ENCODE assay signal across 1 cellular context in the genomic region with DNA sequence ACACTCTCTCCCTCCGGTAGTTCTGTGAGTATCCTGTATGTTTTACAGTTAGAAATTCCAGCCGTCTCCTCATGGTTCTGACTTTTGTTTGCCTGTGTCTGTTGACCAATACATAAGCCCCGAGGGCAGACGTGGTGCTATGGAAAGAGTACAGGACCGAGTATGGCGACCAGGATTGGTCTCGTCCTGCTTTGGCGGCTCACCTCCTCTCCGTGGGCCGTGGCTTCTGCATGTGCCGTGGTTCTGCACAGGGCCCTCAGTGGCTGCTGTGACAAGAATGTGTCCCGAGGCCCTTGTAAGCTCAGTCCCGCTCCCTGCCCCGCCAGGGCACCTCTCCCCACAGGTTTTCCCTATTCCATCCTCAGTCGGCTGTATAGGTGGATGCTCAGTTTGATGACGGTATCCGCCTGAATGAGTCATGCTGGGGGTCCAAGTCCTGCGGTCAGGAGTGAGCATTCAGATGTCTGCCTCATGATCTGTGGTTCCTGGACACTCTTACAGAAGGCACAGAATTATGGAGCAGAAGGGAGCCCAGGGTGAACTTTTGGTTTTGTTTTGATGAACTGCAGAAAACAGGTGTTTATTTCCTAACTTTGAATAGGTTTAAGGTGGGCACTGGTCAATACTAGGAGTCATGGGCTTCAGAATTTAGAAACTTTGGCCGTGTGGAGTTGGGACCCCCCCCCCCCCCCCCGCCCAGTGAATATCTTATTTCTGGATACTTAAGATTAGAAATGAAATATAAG.
TF ChIP-seq lines count a peak whose summit lies in the region.

No MANE protein-coding gene starts in this region.

TF ChIP-seq in HEK293, 187 proteins besides CTCF, POLR2A, EP300 and RAD21 (continued from another document and continues in another):
- TF ChIP-seq ZNF707 (tag by site-specific recombination; IDR thresholded peaks at IDR 0.05) (no peak), MEIS1 (CRISPR knock-in tag; IDR thresholded peaks at IDR 0.05; ENCODE audit: borderline replicate concordance) (no peak), KLF8 (tag by site-specific recombination; IDR thresholded peaks at IDR 0.05) (peak; percentile 30), ZFP3 (tag by site-specific recombination; IDR thresholded peaks at IDR 0.05; ENCODE audit: low read depth) (no peak), ZIC2 (tag by site-specific recombination; IDR thresholded peaks at IDR 0.05) (peak; percentile 35; the same call in 1 of the 2 replicates), REPIN1 (tag by site-specific recombination; IDR thresholded peaks at IDR 0.05; ENCODE audit: low read depth) (no peak), ZFP37 (tag by site-specific recombination; IDR thresholded peaks at IDR 0.05) (peak; percentile 50), ZNF623 (tag by site-specific recombination; IDR thresholded peaks at IDR 0.05) (no peak), TRIM28 (IDR thresholded peaks at IDR 0.05; ENCODE audit: borderline replicate concordance, low read length) (no peak), ZNF324 (tag by site-specific recombination; IDR thresholded peaks at IDR 0.05) (no peak), ZNF174 (tag by site-specific recombination; IDR thresholded peaks at IDR 0.05) (no peak), ZNF830 (tag by site-specific recombination; IDR thresholded peaks at IDR 0.05; ENCODE audit: low read depth) (no peak), ZNF571 (tag by site-specific recombination; IDR thresholded peaks at IDR 0.05) (no peak), ZNF2 (tag by site-specific recombination; IDR thresholded peaks at IDR 0.05) (no peak), ZNF549 (tag by site-specific recombination; IDR thresholded peaks at IDR 0.05) (no peak), ZNF23 (tag by site-specific recombination; IDR thresholded peaks at IDR 0.05; ENCODE audit: borderline replicate concordance) (no peak), ZNF202 (tag by site-specific recombination; IDR thresholded peaks at IDR 0.05; ENCODE audit: borderline replicate concordance) (no peak), MZF1 (tag by site-specific recombination; IDR thresholded peaks at IDR 0.05; ENCODE audit: borderline replicate concordance) (no peak), ZNF701 (tag by site-specific recombination; IDR thresholded peaks at IDR 0.05) (no peak), ZNF366 (tag by site-specific recombination; conservative IDR thresholded peaks at IDR 0.05) (peak; percentile 52; the same call in 1 of the 2 replicates), ZNF274 (IDR thresholded peaks at IDR 0.05; ENCODE audit: low read length) (no peak), ZNF274 (tag by site-specific recombination; IDR thresholded peaks at IDR 0.05; ENCODE audit: borderline replicate concordance) (no peak), ZNF654 (tag by site-specific recombination; IDR thresholded peaks at IDR 0.05; ENCODE audit: low read depth) (no peak), ZNF184 (tag by site-specific recombination; IDR thresholded peaks at IDR 0.05) (no peak), ZNF610 (tag by site-specific recombination; IDR thresholded peaks at IDR 0.05; ENCODE audit: borderline replicate concordance) (no peak), GFI1B (tag by site-specific recombination; IDR thresholded peaks at IDR 0.05) (no peak), BCL11B (tag by site-specific recombination; IDR thresholded peaks at IDR 0.05; ENCODE audit: low read depth) (no peak), ZNF548 (tag by site-specific recombination; IDR thresholded peaks at IDR 0.05) (no peak), ZBTB1 (tag by site-specific recombination; IDR thresholded peaks at IDR 0.05) (no peak), ZNF843 (tag by site-specific recombination; IDR thresholded peaks at IDR 0.05) (no peak), SCRT1 (tag by site-specific recombination; IDR thresholded peaks at IDR 0.05; ENCODE audit: borderline replicate concordance) (no peak), KLF16 (tag by site-specific recombination; IDR thresholded peaks at IDR 0.05) (no peak), ZNF473 (tag by site-specific recombination; IDR thresholded peaks at IDR 0.05) (no peak), ZBTB48 (tag by site-specific recombination; IDR thresholded peaks at IDR 0.05) (peak; percentile 43; the same call in 1 of the 2 replicates), KLF7 (tag by site-specific recombination; IDR thresholded peaks at IDR 0.05; ENCODE audit: borderline replicate concordance) (no peak), ZNF600 (tag by site-specific recombination; IDR thresholded peaks at IDR 0.05) (peak; percentile 99), ZNF239 (tag by site-specific recombination; IDR thresholded peaks at IDR 0.05) (no peak), ZNF664 (tag by site-specific recombination; IDR thresholded peaks at IDR 0.05) (no peak), ZBTB8A (tag by site-specific recombination; IDR thresholded peaks at IDR 0.05) (no peak), ZNF544 (tag by site-specific recombination; IDR thresholded peaks at IDR 0.05) (no peak)
- TF ChIP-seq, protein P1, sequence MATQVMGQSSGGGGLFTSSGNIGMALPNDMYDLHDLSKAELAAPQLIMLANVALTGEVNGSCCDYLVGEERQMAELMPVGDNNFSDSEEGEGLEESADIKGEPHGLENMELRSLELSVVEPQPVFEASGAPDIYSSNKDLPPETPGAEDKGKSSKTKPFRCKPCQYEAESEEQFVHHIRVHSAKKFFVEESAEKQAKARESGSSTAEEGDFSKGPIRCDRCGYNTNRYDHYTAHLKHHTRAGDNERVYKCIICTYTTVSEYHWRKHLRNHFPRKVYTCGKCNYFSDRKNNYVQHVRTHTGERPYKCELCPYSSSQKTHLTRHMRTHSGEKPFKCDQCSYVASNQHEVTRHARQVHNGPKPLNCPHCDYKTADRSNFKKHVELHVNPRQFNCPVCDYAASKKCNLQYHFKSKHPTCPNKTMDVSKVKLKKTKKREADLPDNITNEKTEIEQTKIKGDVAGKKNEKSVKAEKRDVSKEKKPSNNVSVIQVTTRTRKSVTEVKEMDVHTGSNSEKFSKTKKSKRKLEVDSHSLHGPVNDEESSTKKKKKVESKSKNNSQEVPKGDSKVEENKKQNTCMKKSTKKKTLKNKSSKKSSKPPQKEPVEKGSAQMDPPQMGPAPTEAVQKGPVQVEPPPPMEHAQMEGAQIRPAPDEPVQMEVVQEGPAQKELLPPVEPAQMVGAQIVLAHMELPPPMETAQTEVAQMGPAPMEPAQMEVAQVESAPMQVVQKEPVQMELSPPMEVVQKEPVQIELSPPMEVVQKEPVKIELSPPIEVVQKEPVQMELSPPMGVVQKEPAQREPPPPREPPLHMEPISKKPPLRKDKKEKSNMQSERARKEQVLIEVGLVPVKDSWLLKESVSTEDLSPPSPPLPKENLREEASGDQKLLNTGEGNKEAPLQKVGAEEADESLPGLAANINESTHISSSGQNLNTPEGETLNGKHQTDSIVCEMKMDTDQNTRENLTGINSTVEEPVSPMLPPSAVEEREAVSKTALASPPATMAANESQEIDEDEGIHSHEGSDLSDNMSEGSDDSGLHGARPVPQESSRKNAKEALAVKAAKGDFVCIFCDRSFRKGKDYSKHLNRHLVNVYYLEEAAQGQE (tag by site-specific recombination; IDR thresholded peaks at IDR 0.05), result no peak
- TF ChIP-seq, protein P2, sequence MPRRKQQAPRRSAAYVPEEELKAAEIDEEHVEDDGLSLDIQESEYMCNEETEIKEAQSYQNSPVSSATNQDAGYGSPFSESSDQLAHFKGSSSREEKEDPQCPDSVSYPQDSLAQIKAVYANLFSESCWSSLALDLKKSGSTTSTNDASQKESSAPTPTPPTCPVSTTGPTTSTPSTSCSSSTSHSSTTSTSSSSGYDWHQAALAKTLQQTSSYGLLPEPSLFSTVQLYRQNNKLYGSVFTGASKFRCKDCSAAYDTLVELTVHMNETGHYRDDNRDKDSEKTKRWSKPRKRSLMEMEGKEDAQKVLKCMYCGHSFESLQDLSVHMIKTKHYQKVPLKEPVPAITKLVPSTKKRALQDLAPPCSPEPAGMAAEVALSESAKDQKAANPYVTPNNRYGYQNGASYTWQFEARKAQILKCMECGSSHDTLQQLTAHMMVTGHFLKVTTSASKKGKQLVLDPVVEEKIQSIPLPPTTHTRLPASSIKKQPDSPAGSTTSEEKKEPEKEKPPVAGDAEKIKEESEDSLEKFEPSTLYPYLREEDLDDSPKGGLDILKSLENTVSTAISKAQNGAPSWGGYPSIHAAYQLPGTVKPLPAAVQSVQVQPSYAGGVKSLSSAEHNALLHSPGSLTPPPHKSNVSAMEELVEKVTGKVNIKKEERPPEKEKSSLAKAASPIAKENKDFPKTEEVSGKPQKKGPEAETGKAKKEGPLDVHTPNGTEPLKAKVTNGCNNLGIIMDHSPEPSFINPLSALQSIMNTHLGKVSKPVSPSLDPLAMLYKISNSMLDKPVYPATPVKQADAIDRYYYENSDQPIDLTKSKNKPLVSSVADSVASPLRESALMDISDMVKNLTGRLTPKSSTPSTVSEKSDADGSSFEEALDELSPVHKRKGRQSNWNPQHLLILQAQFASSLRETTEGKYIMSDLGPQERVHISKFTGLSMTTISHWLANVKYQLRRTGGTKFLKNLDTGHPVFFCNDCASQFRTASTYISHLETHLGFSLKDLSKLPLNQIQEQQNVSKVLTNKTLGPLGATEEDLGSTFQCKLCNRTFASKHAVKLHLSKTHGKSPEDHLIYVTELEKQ (tag by site-specific recombination; IDR thresholded peaks at IDR 0.05; ENCODE audit: borderline replicate concordance), result no peak
- TF ChIP-seq, protein P3, sequence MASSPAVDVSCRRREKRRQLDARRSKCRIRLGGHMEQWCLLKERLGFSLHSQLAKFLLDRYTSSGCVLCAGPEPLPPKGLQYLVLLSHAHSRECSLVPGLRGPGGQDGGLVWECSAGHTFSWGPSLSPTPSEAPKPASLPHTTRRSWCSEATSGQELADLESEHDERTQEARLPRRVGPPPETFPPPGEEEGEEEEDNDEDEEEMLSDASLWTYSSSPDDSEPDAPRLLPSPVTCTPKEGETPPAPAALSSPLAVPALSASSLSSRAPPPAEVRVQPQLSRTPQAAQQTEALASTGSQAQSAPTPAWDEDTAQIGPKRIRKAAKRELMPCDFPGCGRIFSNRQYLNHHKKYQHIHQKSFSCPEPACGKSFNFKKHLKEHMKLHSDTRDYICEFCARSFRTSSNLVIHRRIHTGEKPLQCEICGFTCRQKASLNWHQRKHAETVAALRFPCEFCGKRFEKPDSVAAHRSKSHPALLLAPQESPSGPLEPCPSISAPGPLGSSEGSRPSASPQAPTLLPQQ (tag by site-specific recombination; IDR thresholded peaks at IDR 0.05), result 0 out of 2 replicates have a peak, but pooled peaks have one; percentile 24
- TF ChIP-seq, protein P4, sequence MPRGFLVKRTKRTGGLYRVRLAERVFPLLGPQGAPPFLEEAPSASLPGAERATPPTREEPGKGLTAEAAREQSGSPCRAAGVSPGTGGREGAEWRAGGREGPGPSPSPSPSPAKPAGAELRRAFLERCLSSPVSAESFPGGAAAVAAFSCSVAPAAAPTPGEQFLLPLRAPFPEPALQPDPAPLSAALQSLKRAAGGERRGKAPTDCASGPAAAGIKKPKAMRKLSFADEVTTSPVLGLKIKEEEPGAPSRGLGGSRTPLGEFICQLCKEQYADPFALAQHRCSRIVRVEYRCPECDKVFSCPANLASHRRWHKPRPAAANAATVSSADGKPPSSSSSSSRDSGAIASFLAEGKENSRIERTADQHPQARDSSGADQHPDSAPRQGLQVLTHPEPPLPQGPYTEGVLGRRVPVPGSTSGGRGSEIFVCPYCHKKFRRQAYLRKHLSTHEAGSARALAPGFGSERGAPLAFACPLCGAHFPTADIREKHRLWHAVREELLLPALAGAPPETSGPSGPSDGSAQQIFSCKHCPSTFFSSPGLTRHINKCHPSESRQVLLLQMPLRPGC (tag by site-specific recombination; IDR thresholded peaks at IDR 0.05), result peak; percentile 26; the same call in 1 of the 2 replicates
- TF ChIP-seq, protein P5, sequence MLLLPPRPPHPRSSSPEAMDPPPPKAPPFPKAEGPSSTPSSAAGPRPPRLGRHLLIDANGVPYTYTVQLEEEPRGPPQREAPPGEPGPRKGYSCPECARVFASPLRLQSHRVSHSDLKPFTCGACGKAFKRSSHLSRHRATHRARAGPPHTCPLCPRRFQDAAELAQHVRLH (tag by site-specific recombination; IDR thresholded peaks at IDR 0.05), result no peak
- TF ChIP-seq, protein P6, sequence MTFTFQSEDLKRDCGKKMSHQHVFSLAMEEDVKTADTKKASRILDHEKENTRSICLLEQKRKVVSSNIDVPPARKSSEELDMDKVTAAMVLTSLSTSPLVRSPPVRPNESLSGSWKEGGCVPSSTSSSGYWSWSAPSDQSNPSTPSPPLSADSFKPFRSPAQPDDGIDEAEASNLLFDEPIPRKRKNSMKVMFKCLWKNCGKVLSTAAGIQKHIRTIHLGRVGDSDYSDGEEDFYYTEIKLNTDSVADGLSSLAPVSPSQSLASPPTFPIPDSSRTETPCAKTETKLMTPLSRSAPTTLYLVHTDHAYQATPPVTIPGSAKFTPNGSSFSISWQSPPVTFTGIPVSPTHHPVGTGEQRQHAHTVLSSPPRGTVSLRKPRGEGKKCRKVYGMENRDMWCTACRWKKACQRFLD (tag by site-specific recombination; IDR thresholded peaks at IDR 0.05), result no peak
- TF ChIP-seq, protein P7, sequence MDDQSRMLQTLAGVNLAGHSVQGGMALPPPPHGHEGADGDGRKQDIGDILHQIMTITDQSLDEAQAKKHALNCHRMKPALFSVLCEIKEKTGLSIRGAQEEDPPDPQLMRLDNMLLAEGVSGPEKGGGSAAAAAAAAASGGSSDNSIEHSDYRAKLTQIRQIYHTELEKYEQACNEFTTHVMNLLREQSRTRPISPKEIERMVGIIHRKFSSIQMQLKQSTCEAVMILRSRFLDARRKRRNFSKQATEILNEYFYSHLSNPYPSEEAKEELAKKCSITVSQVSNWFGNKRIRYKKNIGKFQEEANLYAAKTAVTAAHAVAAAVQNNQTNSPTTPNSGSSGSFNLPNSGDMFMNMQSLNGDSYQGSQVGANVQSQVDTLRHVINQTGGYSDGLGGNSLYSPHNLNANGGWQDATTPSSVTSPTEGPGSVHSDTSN (CRISPR knock-in tag; IDR thresholded peaks at IDR 0.05), result no peak
- TF ChIP-seq, protein P8, sequence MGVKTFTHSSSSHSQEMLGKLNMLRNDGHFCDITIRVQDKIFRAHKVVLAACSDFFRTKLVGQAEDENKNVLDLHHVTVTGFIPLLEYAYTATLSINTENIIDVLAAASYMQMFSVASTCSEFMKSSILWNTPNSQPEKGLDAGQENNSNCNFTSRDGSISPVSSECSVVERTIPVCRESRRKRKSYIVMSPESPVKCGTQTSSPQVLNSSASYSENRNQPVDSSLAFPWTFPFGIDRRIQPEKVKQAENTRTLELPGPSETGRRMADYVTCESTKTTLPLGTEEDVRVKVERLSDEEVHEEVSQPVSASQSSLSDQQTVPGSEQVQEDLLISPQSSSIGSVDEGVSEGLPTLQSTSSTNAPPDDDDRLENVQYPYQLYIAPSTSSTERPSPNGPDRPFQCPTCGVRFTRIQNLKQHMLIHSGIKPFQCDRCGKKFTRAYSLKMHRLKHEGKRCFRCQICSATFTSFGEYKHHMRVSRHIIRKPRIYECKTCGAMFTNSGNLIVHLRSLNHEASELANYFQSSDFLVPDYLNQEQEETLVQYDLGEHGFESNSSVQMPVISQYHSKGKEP (tag by site-specific recombination; IDR thresholded peaks at IDR 0.05), result no peak
